ENCODE assay signal across 30 cellular contexts in genomic region chr5:81145329-81145728, GRCh38.
"Had no signal": no experiment of that assay in that cellular context is flagged by ENCODE, and none has a peak within 500 bp of the region (broad histone marks: within the 10 kb centered on the region; RNA-seq: fewer than 3 reads in every experiment).

No MANE protein-coding gene starts in this region.

- H3K4me1 ChIP-seq: adrenal gland, body of pancreas, breast epithelium, Peyer's patch had no signal

- H3K9me3 Mint-ChIP-seq: activated CD4-positive, alpha-beta memory T cell treated with anti-CD3 and anti-CD28 coated beads for 36 hours; activated naive CD4-positive, alpha-beta T cell treated with anti-CD3 and anti-CD28 coated beads for 36 hours; activated naive CD4-positive, alpha-beta T cell treated with anti-CD3 and anti-CD28 coated beads, Interleukin-2, amount 50 U/mL, for 72 hours; activated T-cell treated with anti-CD3 and anti-CD28 coated beads, Interleukin-2, amount 50 U/mL, for 4 hours; activated T-helper 1 cell treated with anti-CD3 and anti-CD28 coated beads, Interleukin-12 subunit alpha, Interleukin-12 subunit beta, Interleukin-2, Interleukin-4 antibody, amounts not matched to agents 30 ng/mL and 10 ng/mL and 1 ng/mL, durations not matched to agents 14 hours and 24 hours and 36 hours; T-helper 1 cell treated with Interleukin-12 subunit alpha and Interleukin-12 subunit beta and Interleukin-4 antibody, amounts not matched to agents 30 μg/mL and 1 μg/mL, for 36 hours; T-helper 2 cell treated with Interferon-gamma antibody and Interleukin-4, amounts not matched to agents 5 μg/mL and 100 μg/mL, for 36 hours; WTC11 had no signal

- H3K27ac ChIP-seq: adrenal gland, body of pancreas, breast epithelium, Peyer's patch, SJSA1 had no signal

- ATAC-seq: activated CD4-positive, alpha-beta T cell treated with anti-CD3 and anti-CD28 coated beads for 36 hours; activated CD4-positive, CD25-positive, alpha-beta regulatory T cell treated with anti-CD3 and anti-CD28 coated beads, Interleukin-2, amount 50 U/mL, for 24 hours; activated naive CD4-positive, alpha-beta T cell treated with anti-CD3 and anti-CD28 coated beads, Interleukin-2, amount 50 U/mL, for 72 hours; activated T-cell treated with anti-CD3 and anti-CD28 coated beads, Interleukin-2, amount 50 U/mL, for 4 hours; body of pancreas; PC-3; WTC11 had no signal

- H3K27ac Mint-ChIP-seq: activated CD4-positive, alpha-beta memory T cell treated with anti-CD3 and anti-CD28 coated beads for 36 hours; activated CD4-positive, alpha-beta T cell treated with anti-CD3 and anti-CD28 coated beads for 36 hours; activated naive CD4-positive, alpha-beta T cell treated with anti-CD3 and anti-CD28 coated beads for 36 hours; activated naive CD4-positive, alpha-beta T cell treated with anti-CD3 and anti-CD28 coated beads, Interleukin-2, amount 50 U/mL, for 72 hours; activated T-helper 1 cell treated with anti-CD3 and anti-CD28 coated beads, Interleukin-12 subunit alpha, Interleukin-12 subunit beta, Interleukin-2, Interleukin-4 antibody, amounts not matched to agents 30 ng/mL and 10 ng/mL and 1 ng/mL, durations not matched to agents 14 hours and 24 hours and 36 hours; T-helper 1 cell treated with Interleukin-12 subunit alpha and Interleukin-12 subunit beta and Interleukin-4 antibody, amounts not matched to agents 30 μg/mL and 1 μg/mL, for 36 hours; T-helper 2 cell treated with Interferon-gamma antibody and Interleukin-4, amounts not matched to agents 5 μg/mL and 100 μg/mL, for 36 hours; WTC11 had no signal

- H3K4me2 ChIP-seq: SK-N-SH had no signal

- H3K9me3 ChIP-seq: adrenal gland, body of pancreas, breast epithelium, MG63, Peyer's patch, SJSA1, SK-N-SH had no signal

- H3K36me3 Mint-ChIP-seq: WTC11 had no signal

- FAIRE-seq: astrocyte, TTC549 had no signal

- H3K4me3 Mint-ChIP-seq: activated CD4-positive, alpha-beta memory T cell treated with anti-CD3 and anti-CD28 coated beads for 36 hours; activated CD4-positive, alpha-beta T cell treated with anti-CD3 and anti-CD28 coated beads for 36 hours; activated naive CD4-positive, alpha-beta T cell treated with anti-CD3 and anti-CD28 coated beads for 36 hours; activated T-cell treated with anti-CD3 and anti-CD28 coated beads, Interleukin-2, amount 50 U/mL, for 4 hours; activated T-helper 1 cell treated with anti-CD3 and anti-CD28 coated beads, Interleukin-12 subunit alpha, Interleukin-12 subunit beta, Interleukin-2, Interleukin-4 antibody, amounts not matched to agents 30 ng/mL and 10 ng/mL and 1 ng/mL, durations not matched to agents 14 hours and 24 hours and 36 hours; T-helper 1 cell treated with Interleukin-12 subunit alpha and Interleukin-12 subunit beta and Interleukin-4 antibody, amounts not matched to agents 30 μg/mL and 1 μg/mL, for 36 hours; T-helper 2 cell treated with Interferon-gamma antibody and Interleukin-4, amounts not matched to agents 5 μg/mL and 100 μg/mL, for 36 hours; WTC11 had no signal

- H3K36me3 ChIP-seq: adrenal gland, breast epithelium, MG63, Peyer's patch, SJSA1 had no signal

- DNase-seq: activated CD4-positive, alpha-beta memory T cell treated with anti-CD3 and anti-CD28 coated beads for 36 hours; activated CD4-positive, alpha-beta T cell treated with anti-CD3 and anti-CD28 coated beads for 36 hours; activated CD4-positive, alpha-beta T cell treated with anti-CD3 and anti-CD28 coated beads, Interleukin-2, amount 50 U/mL, for 1 hour; activated CD8-positive, alpha-beta memory T cell treated with anti-CD3 and anti-CD28 coated beads, Interleukin-2, amount 50 U/mL, for 4 hours; activated gamma-delta T cell treated with Interleukin-2 at 50 U/mL for 16 hours; activated naive CD4-positive, alpha-beta T cell treated with anti-CD3 and anti-CD28 coated beads for 36 hours; activated T-cell treated with anti-CD3 and anti-CD28 coated beads for 4 hours; activated T-cell treated with anti-CD3 and anti-CD28 coated beads, Interleukin-2, amount 50 U/mL, for 4 hours; adrenal gland; body of pancreas; Kasumi-1; MG63; NCI-H2081; NCI-H526; NK-92 treated with Interleukin-12 subunit alpha and Interleukin-12 subunit beta, amount 100 ng/mL, for 24 hours; PC-3; Peyer's patch; RPMI8226; SHP77 treated with DMSO at 0.1 percent for 48 hours; SK-N-SH had no signal

- H3K9ac ChIP-seq: SK-N-SH had no signal

- H3K27me3 Mint-ChIP-seq: activated CD4-positive, alpha-beta memory T cell treated with anti-CD3 and anti-CD28 coated beads for 36 hours; activated CD4-positive, alpha-beta T cell treated with anti-CD3 and anti-CD28 coated beads for 36 hours had no signal

- H3K4me3 ChIP-seq: adrenal gland, body of pancreas, breast epithelium, MG63, Peyer's patch, SJSA1 had no signal

- H3K27me3 ChIP-seq: adrenal gland, body of pancreas, breast epithelium, MG63, Peyer's patch, SJSA1 had no signal
